Comparison of ENCODE assay signal across 9 cellular contexts in genomic region chr13:41411536-41411935, GRCh38. TPM values are rescaled to one million over a fixed set of nuclear protein-coding genes. Genes with fewer than 3 reads are reported as not detected.
DNase-seq lines count a peak whose midpoint lies in the region; ATAC-seq, FAIRE-seq and TF ChIP-seq lines count a peak whose summit lies in the region.
"Had no signal": no experiment of that assay in that cellular context is flagged by ENCODE, and none has a peak within 500 bp of the region (broad histone marks: within the 10 kb centered on the region; RNA-seq: fewer than 3 reads in every experiment).

No MANE protein-coding gene starts in this region.

- H3K9me3 Mint-ChIP-seq in activated CD4-positive, alpha-beta memory T cell treated with anti-CD3 and anti-CD28 coated beads for 36 hours = no peaks in the 10 kb centered on the region
- no peaks in the 10 kb centered on the region for H3K9me3 Mint-ChIP-seq in activated T-helper 2 cell treated with anti-CD3 and anti-CD28 coated beads, Interferon-gamma antibody, Interleukin-2, Interleukin-4, amounts not matched to agents 10 μg/mL and 5 μg/mL and 100 μg/mL, durations not matched to agents 14 hours and 24 hours and 36 hours

- CTCF ChIA-PET in activated CD4-positive, alpha-beta memory T cell treated with anti-CD3 and anti-CD28 coated beads for 36 hours (lab: Charles Lee) = interaction anchor here (0.7 to 2.1 kb wide), 6 partner anchors 9 to 241 kb away, joined by 3 to 10 read pairs (median 3); partner anchors contain the start of gene RGCC

- FAIRE-seq in urothelium cell line (lab: Jason Lieb, UNC) = no peak

- DNase-seq in HCEC 1CT (peak; percentile 52), iPS DF 4.7 (ENCODE audit: extremely low read depth, low spot score) (peak; percentile 5), urothelium cell line (ENCODE audit: low spot score) (peak; percentile 37), NCI-H1092 (lab: John Stamatoyannopoulos, UW) (no peak)
- peak; percentile 36 for DNase-seq in activated CD4-positive, alpha-beta memory T cell treated with anti-CD3 and anti-CD28 coated beads for 36 hours
- DNase-seq in activated T-helper 2 cell treated with anti-CD3 and anti-CD28 coated beads, Interferon-gamma antibody, Interleukin-2, Interleukin-4, amounts not matched to agents 10 μg/mL and 5 μg/mL and 100 μg/mL, durations not matched to agents 14 hours and 24 hours and 36 hours (ENCODE audit: low spot score) = no peak

- intact Hi-C loops in activated CD4-positive, alpha-beta memory T cell treated with anti-CD3 and anti-CD28 coated beads for 36 hours (cut with micrococcal nuclease) = loop anchor here (1.0 to 5.0 kb wide), 3 partner anchors 143 to 699 kb away; no protein-coding TSS in a partner anchor
- intact Hi-C loops in activated T-helper 2 cell treated with anti-CD3 and anti-CD28 coated beads, Interferon-gamma antibody, Interleukin-2, Interleukin-4, amounts not matched to agents 10 μg/mL and 5 μg/mL and 100 μg/mL, durations not matched to agents 14 hours and 24 hours and 36 hours (cut with micrococcal nuclease) = loop anchor here (10.0 kb wide), 2 partner anchors 143 to 243 kb away; no protein-coding TSS in a partner anchor

- POLR2A ChIA-PET in activated CD4-positive, alpha-beta memory T cell treated with anti-CD3 and anti-CD28 coated beads for 36 hours (lab: Charles Lee) = no interaction called here

- ATAC-seq in GM19023 (IDR thresholded peaks at IDR 0.05; ENCODE audit: unreplicated experiment) = no peak

- no peak overlapping the region for H3K27ac ChIP-seq in C4-2B
- H3K27ac ChIP-seq: thoracic aorta had no signal

- no peaks in the 10 kb centered on the region for H3K4me1 Mint-ChIP-seq in activated CD4-positive, alpha-beta memory T cell treated with anti-CD3 and anti-CD28 coated beads for 36 hours (ENCODE audit: low read depth)
- H3K4me1 Mint-ChIP-seq in activated T-helper 2 cell treated with anti-CD3 and anti-CD28 coated beads, Interferon-gamma antibody, Interleukin-2, Interleukin-4, amounts not matched to agents 10 μg/mL and 5 μg/mL and 100 μg/mL, durations not matched to agents 14 hours and 24 hours and 36 hours (ENCODE audit: low read depth) = no peaks in the 10 kb centered on the region

- no peak overlapping the region for H3K27ac Mint-ChIP-seq in activated CD4-positive, alpha-beta memory T cell treated with anti-CD3 and anti-CD28 coated beads for 36 hours
- no peak overlapping the region for H3K27ac Mint-ChIP-seq in activated T-helper 2 cell treated with anti-CD3 and anti-CD28 coated beads, Interferon-gamma antibody, Interleukin-2, Interleukin-4, amounts not matched to agents 10 μg/mL and 5 μg/mL and 100 μg/mL, durations not matched to agents 14 hours and 24 hours and 36 hours

- no peaks in the 10 kb centered on the region for H3K36me3 Mint-ChIP-seq in activated CD4-positive, alpha-beta memory T cell treated with anti-CD3 and anti-CD28 coated beads for 36 hours
- H3K36me3 Mint-ChIP-seq in activated T-helper 2 cell treated with anti-CD3 and anti-CD28 coated beads, Interferon-gamma antibody, Interleukin-2, Interleukin-4, amounts not matched to agents 10 μg/mL and 5 μg/mL and 100 μg/mL, durations not matched to agents 14 hours and 24 hours and 36 hours (ENCODE audit: low read depth) = no peaks in the 10 kb centered on the region

- no peaks in the 10 kb centered on the region for H3K27me3 Mint-ChIP-seq in activated CD4-positive, alpha-beta memory T cell treated with anti-CD3 and anti-CD28 coated beads for 36 hours
- peaks cover 22% of the 10 kb centered on the region for H3K27me3 Mint-ChIP-seq in activated T-helper 2 cell treated with anti-CD3 and anti-CD28 coated beads, Interferon-gamma antibody, Interleukin-2, Interleukin-4, amounts not matched to agents 10 μg/mL and 5 μg/mL and 100 μg/mL, durations not matched to agents 14 hours and 24 hours and 36 hours (ENCODE audit: low read depth)

- TF ChIP-seq CTCF in C4-2B (conservative IDR thresholded peaks at IDR 0.05) = peak; percentile 38

- no peak overlapping the region for H3K4me3 Mint-ChIP-seq in activated CD4-positive, alpha-beta memory T cell treated with anti-CD3 and anti-CD28 coated beads for 36 hours
- H3K4me3 Mint-ChIP-seq in activated T-helper 2 cell treated with anti-CD3 and anti-CD28 coated beads, Interferon-gamma antibody, Interleukin-2, Interleukin-4, amounts not matched to agents 10 μg/mL and 5 μg/mL and 100 μg/mL, durations not matched to agents 14 hours and 24 hours and 36 hours (ENCODE audit: low read depth) = no peak overlapping the region

RNA-seq across cellular contexts. Expression of gene RGCC, which starts 45.8 kb away (rescaled TPM):
- total RNA-seq in activated CD4-positive, alpha-beta memory T cell treated with anti-CD3 and anti-CD28 coated beads for 36 hours = 10 to 100 TPM; 94.8 to 96.8 TPM
- 76.5 and 79.3 TPM in 2 replicates for total RNA-seq in activated T-helper 2 cell treated with anti-CD3 and anti-CD28 coated beads, Interferon-gamma antibody, Interleukin-2, Interleukin-4, amounts not matched to agents 10 μg/mL and 5 μg/mL and 100 μg/mL, durations not matched to agents 14 hours and 24 hours and 36 hours

Comparison
In these comparisons a context has a peak if more than half of its experiments do, and no peak if none do; other contexts are left out.
1. DNase-seq: peak in HCEC 1CT (single experiment), activated CD4-positive, alpha-beta memory T cell treated with anti-CD3 and anti-CD28 coated beads for 36 hours (single experiment), iPS DF 4.7 (single experiment) and urothelium cell line (single experiment); none in activated T-helper 2 cell treated with anti-CD3 and anti-CD28 coated beads, Interferon-gamma antibody, Interleukin-2, Interleukin-4, amounts not matched to agents 10 μg/mL and 5 μg/mL and 100 μg/mL, durations not matched to agents 14 hours and 24 hours and 36 hours (single experiment) and NCI-H1092 (single experiment).